ENCODE assay signal across 10 cellular contexts in the genomic region with DNA sequence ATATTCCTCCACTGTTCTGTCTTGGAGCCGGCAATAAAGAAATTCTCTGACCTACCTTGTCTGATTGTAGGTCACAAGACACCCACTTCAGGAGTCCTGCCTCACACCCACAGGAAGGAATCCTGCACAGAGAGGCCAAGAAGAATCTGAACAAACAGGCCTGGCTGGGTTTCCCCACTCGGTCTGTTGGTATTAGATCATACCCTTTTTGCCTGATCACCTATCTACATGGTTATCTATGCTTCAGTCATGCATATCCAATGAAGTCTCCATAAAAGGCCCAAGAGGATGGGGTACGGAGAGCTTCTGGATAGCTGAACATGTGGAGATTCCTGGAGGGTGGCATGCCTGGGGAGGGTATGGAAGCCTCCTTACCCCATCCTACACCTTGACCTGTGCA. TPM values are rescaled to one million over a fixed set of nuclear protein-coding genes. Genes with fewer than 3 reads are reported as not detected.
DNase-seq lines count a peak whose midpoint lies in the region; ATAC-seq and TF ChIP-seq lines count a peak whose summit lies in the region.
"Had no signal": no experiment of that assay in that cellular context is flagged by ENCODE, and none has a peak within 500 bp of the region (broad histone marks: within the 10 kb centered on the region; RNA-seq: fewer than 3 reads in every experiment).

No MANE protein-coding gene starts in this region.

- TF ChIP-seq CTCF in RWPE2 (IDR thresholded peaks at IDR 0.05; ENCODE audit: poor library complexity, severe bottlenecking) (no peak), spleen (IDR thresholded peaks at IDR 0.05 in 8 of 11, conservative IDR thresholded peaks at IDR 0.05 in 3 of 11) (no peak)

- ATAC-seq in RWPE2 (ENCODE audit: low read depth) (peak; percentile 49), esophagus mucosa (peak; percentile 81), GM19395 (IDR thresholded peaks at IDR 0.05; ENCODE audit: unreplicated experiment) (no peak)
- ATAC-seq: left lobe of liver had no signal

- WGBS in spleen, 5 donors, result 69 to 83% (median 80%) methylated on average over 3 of the region's 3 CpGs

- H3K27me3 ChIP-seq in RWPE2 (ENCODE audit: insufficient read depth, poor library complexity, severe bottlenecking) (no peaks in the 10 kb centered on the region), spleen (replicated peaks in 1 of 7) (no peaks in the 10 kb centered on the region)

- no peak for TF ChIP-seq POLR2A in spleen (IDR thresholded peaks at IDR 0.05)

- peak overlapping the region; percentile 17 for H3K27ac ChIP-seq in RWPE2 (ENCODE audit: poor library complexity, severe bottlenecking)
- H3K27ac ChIP-seq in spleen, result peak overlapping the region in 6 of 8 donors; percentile 3 to 86 (median 18)

- peak; percentile 81 for DNase-seq in activated effector memory CD4-positive, alpha-beta T cell treated with anti-CD3 and anti-CD28 coated beads, Interleukin-2, amount 50 U/mL, for 16 hours
- no peak for DNase-seq in activated effector memory CD4-positive, alpha-beta T cell treated with Interleukin-2 at 50 U/mL for 16 hours
- DNase-seq in RWPE2 (ENCODE audit: low spot score) (no peak), spleen (no peak), putamen (ENCODE audit: low spot score) (no peak), retina (no peak)
- DNase-seq: stimulated activated CD4-positive, alpha-beta T cell treated with anti-CD3 and anti-CD28 coated beads, Interleukin-1b, Interleukin-23, amount 100 ng/mL, for 48 hours had no signal

- H3K4me1 ChIP-seq in RWPE2 (ENCODE audit: insufficient read depth, poor library complexity, severe bottlenecking) (peaks cover 38% of the 10 kb centered on the region), spleen (peaks cover 53 to 96% (median 89%) of the 10 kb centered on the region in 6 donors)

- intact Hi-C loops in spleen (cut with DNase I; ENCODE audit: low total_unique reads), result no loop called here

- H3K36me3 ChIP-seq in RWPE2 (ENCODE audit: low read depth) (peaks cover 20% of the 10 kb centered on the region), spleen (peaks cover 0 to 12% (median 0%) of the 10 kb centered on the region in 6 donors)

- H3K9me3 ChIP-seq in RWPE2 (ENCODE audit: severe bottlenecking), result no peaks in the 10 kb centered on the region
- no peaks in the 10 kb centered on the region for H3K9me3 ChIP-seq in spleen

- no peak overlapping the region for H3K4me3 ChIP-seq in RWPE2 (ENCODE audit: severe bottlenecking)
- H3K4me3 ChIP-seq in spleen, result no peak overlapping the region

RNA-seq across cellular contexts. Expression of gene OGDH, which starts 12.3 kb away (rescaled TPM):
- 99.2 TPM for total RNA-seq in esophagus mucosa
- 100 to 1,000 TPM in 2 of 7 donors, 10 to 100 TPM in 5; 78.2 to 120 (median 91.6) TPM for total RNA-seq in spleen
- polyA plus RNA-seq in spleen, result 10 to 100 TPM; 15.7 to 32.3 (median 15.9) TPM

RNA-seq across cellular contexts. Expression of gene TMED4, which starts 36.7 kb away (rescaled TPM):
- 33.9 TPM for total RNA-seq in esophagus mucosa
- total RNA-seq in spleen, result 100 to 1,000 TPM in 2 of 7 donors, 10 to 100 TPM in 5; 55.4 to 105 (median 66.6) TPM
- polyA plus RNA-seq in spleen, result 10 to 100 TPM; 26.1 to 34.7 (median 28.7) TPM

RNA-seq across cellular contexts. Expression of gene DDX56, which starts 45.0 kb away (rescaled TPM):
- 51.8 TPM for total RNA-seq in esophagus mucosa
- total RNA-seq in spleen, result 10 to 100 TPM; 56.1 to 78.9 (median 60.9) TPM
- 100 to 1,000 TPM in 2 of 3 donors, 10 to 100 TPM in 1; 70.0 to 130 (median 105) TPM for polyA plus RNA-seq in spleen
